12 cellular contexts compared by ENCODE assay signal in genomic region chr17:10062757-10063385, GRCh38.
DNase-seq lines count a peak whose midpoint lies in the region; ATAC-seq and TF ChIP-seq lines count a peak whose summit lies in the region.
"Had no signal": no experiment of that assay in that cellular context is flagged by ENCODE, and none has a peak within 500 bp of the region (broad histone marks: within the 10 kb centered on the region; RNA-seq: fewer than 3 reads in every experiment).

No MANE protein-coding gene starts in this region.

- H4K8ac ChIP-seq in mesenchymal stem cell (ENCODE audit: low read length), result peak overlapping the region; percentile 71

- H3K27me3 Mint-ChIP-seq in activated CD8-positive, alpha-beta T cell treated with anti-CD3 and anti-CD28 coated beads for 36 hours, result no peaks in the 10 kb centered on the region
- H3K27me3 Mint-ChIP-seq in activated CD8-positive, alpha-beta T cell treated with anti-CD3 and anti-CD28 coated beads, Interleukin-2, amount 10 ng/mL, durations not matched to agents 7 days and 5 days (ENCODE audit: low read depth), result peaks cover 2% of the 10 kb centered on the region
- no peaks in the 10 kb centered on the region; the same call in 1 of the 2 replicates for H3K27me3 Mint-ChIP-seq in WTC11 (ENCODE audit: low read depth)

- H2BK5ac ChIP-seq in mesenchymal stem cell (ENCODE audit: low read depth, low read length, poor library complexity, severe bottlenecking), result no peak overlapping the region

- no peak overlapping the region for H3K27ac ChIP-seq in mesenchymal stem cell (ENCODE audit: low read length, poor library complexity, severe bottlenecking)
- no peak overlapping the region for H3K27ac ChIP-seq in aorta (ENCODE audit: low read depth in 1 of 2, low read length in 2 of 2)

- CTCF ChIA-PET in activated CD8-positive, alpha-beta T cell treated with anti-CD3 and anti-CD28 coated beads for 36 hours (lab: Charles Lee), result interaction anchor here (1.1 kb wide), 1 partner anchor 164 kb away, joined by 3 read pairs; no protein-coding TSS in a partner anchor
- CTCF ChIA-PET in activated CD8-positive, alpha-beta T cell treated with anti-CD3 and anti-CD28 coated beads, Interleukin-2, amount 10 ng/mL, durations not matched to agents 7 days and 5 days (lab: Charles Lee), result no interaction called here
- CTCF ChIA-PET in WTC11 (lab: Charles Lee) (no interaction called here), HEK293T (lab: Yijun Ruan, JAX) (no interaction called here)

- no peak overlapping the region for H2BK12ac ChIP-seq in mesenchymal stem cell (ENCODE audit: low read length in 2 of 2)

- no peak overlapping the region for H2AK5ac ChIP-seq in mesenchymal stem cell (ENCODE audit: low read length, severe bottlenecking)

- H3K4me1 Mint-ChIP-seq in activated CD8-positive, alpha-beta T cell treated with anti-CD3 and anti-CD28 coated beads for 36 hours (ENCODE audit: low read depth), result peaks cover 18% of the 10 kb centered on the region
- peaks cover 14% of the 10 kb centered on the region for H3K4me1 Mint-ChIP-seq in activated CD8-positive, alpha-beta T cell treated with anti-CD3 and anti-CD28 coated beads, Interleukin-2, amount 10 ng/mL, durations not matched to agents 7 days and 5 days (ENCODE audit: low read depth)
- peaks cover 21% of the 10 kb centered on the region for H3K4me1 Mint-ChIP-seq in WTC11

- no peak overlapping the region for H2BK15ac ChIP-seq in mesenchymal stem cell (ENCODE audit: low read depth, poor library complexity, severe bottlenecking)

- H3K18ac ChIP-seq in mesenchymal stem cell (ENCODE audit: low read depth in 1 of 2, low read length in 2 of 2), result no peak overlapping the region

- peak; percentile 57 for ATAC-seq in activated CD8-positive, alpha-beta T cell treated with anti-CD3 and anti-CD28 coated beads for 36 hours
- no peak for ATAC-seq in activated CD8-positive, alpha-beta T cell treated with anti-CD3 and anti-CD28 coated beads, Interleukin-2, amount 10 ng/mL, durations not matched to agents 7 days and 5 days
- no peak for ATAC-seq in WTC11
- no peak for ATAC-seq in aorta (ENCODE audit: low FRiP score)
- ATAC-seq: HCT116 had no signal

- peak; percentile 35 for DNase-seq in activated CD8-positive, alpha-beta T cell treated with anti-CD3 and anti-CD28 coated beads for 36 hours
- DNase-seq in activated CD8-positive, alpha-beta T cell treated with anti-CD3 and anti-CD28 coated beads, Interleukin-2, amount 10 ng/mL, durations not matched to agents 7 days and 5 days, result no peak
- DNase-seq in WTC11 (ENCODE audit: low spot score) (no peak), mesenchymal stem cell (no peak), aorta (peak; percentile 66 to 68), HPDE6-E6E7 (ENCODE audit: extremely low spot score) (no peak), HEK293T (ENCODE audit: extremely low spot score) (no peak), AG20443 (ENCODE audit: low spot score) (no peak)
- DNase-seq: DMS79 treated with DMSO at 0.1 percent for 48 hours, NCI-H524 treated with DMSO at 0.1 percent for 48 hours, SW 1271 had no signal

- no peak overlapping the region for H3K9ac ChIP-seq in mesenchymal stem cell (ENCODE audit: low read length)

- WGBS in mesenchymal stem cell, result 96% methylated on average over 14 of the region's 14 CpGs
- 91 to 95% methylated on average over 14 of the region's 14 CpGs for WGBS in aorta, 2 donors

- H3K4ac ChIP-seq in mesenchymal stem cell (ENCODE audit: low read depth in 1 of 2, low read length in 2 of 2), result no peak overlapping the region

- H3K4me3 ChIP-seq in mesenchymal stem cell (ENCODE audit: insufficient read depth in 1 of 2, low read depth in 1 of 2, low read length in 2 of 2) (no peak overlapping the region), aorta (ENCODE audit: low read length in 2 of 2) (no peak overlapping the region)

- intact Hi-C loops in activated CD8-positive, alpha-beta T cell treated with anti-CD3 and anti-CD28 coated beads for 36 hours (cut with micrococcal nuclease), result no loop called here
- intact Hi-C loops in aorta (cut with DNase I), result no loop called here

- POLR2A ChIA-PET in activated CD8-positive, alpha-beta T cell treated with anti-CD3 and anti-CD28 coated beads for 36 hours (lab: Charles Lee), result interaction anchor here (1.0 to 1.2 kb wide), 2 partner anchors 10 to 11 kb away, joined by 3 read pairs; no protein-coding TSS in a partner anchor
- POLR2A ChIA-PET in activated CD8-positive, alpha-beta T cell treated with anti-CD3 and anti-CD28 coated beads, Interleukin-2, amount 10 ng/mL, durations not matched to agents 7 days and 5 days (lab: Charles Lee), result no interaction called here
- POLR2A ChIA-PET in WTC11 (lab: Charles Lee), result no interaction called here
- POLR2A ChIA-PET in HEK293T (lab: Yijun Ruan, JAX), result no interaction called here

- no peak for TF ChIP-seq CTCF in activated CD8-positive, alpha-beta T cell treated with anti-CD3 and anti-CD28 coated beads for 36 hours (IDR thresholded peaks at IDR 0.05)
- TF ChIP-seq CTCF in WTC11 (IDR thresholded peaks at IDR 0.05), result no peak

- peaks cover 5% of the 10 kb centered on the region for H3K9me3 Mint-ChIP-seq in activated CD8-positive, alpha-beta T cell treated with anti-CD3 and anti-CD28 coated beads for 36 hours
- peaks cover 8% of the 10 kb centered on the region for H3K9me3 Mint-ChIP-seq in activated CD8-positive, alpha-beta T cell treated with anti-CD3 and anti-CD28 coated beads, Interleukin-2, amount 10 ng/mL, durations not matched to agents 7 days and 5 days (ENCODE audit: insufficient read depth)
- peaks cover 15% of the 10 kb centered on the region for H3K9me3 Mint-ChIP-seq in WTC11

- no peak overlapping the region for H3K27ac Mint-ChIP-seq in activated CD8-positive, alpha-beta T cell treated with anti-CD3 and anti-CD28 coated beads for 36 hours
- no peak overlapping the region for H3K27ac Mint-ChIP-seq in activated CD8-positive, alpha-beta T cell treated with anti-CD3 and anti-CD28 coated beads, Interleukin-2, amount 10 ng/mL, durations not matched to agents 7 days and 5 days
- H3K27ac Mint-ChIP-seq in WTC11, result peak overlapping the region; percentile 41; the same call in 1 of the 2 replicates

- no peak overlapping the region for H4K91ac ChIP-seq in mesenchymal stem cell (ENCODE audit: low read length)

- H3K36me3 ChIP-seq in mesenchymal stem cell (ENCODE audit: control insufficient read depth in 1 of 2, insufficient read depth in 2 of 2, low read depth in 1 of 2, low read length in 2 of 2), result peaks cover 0 to 5% of the 10 kb centered on the region in 2 experiments
- no peaks in the 10 kb centered on the region for H3K36me3 ChIP-seq in aorta (ENCODE audit: control insufficient read depth in 1 of 2, insufficient read depth in 2 of 2, low read length in 1 of 2)

- no peak overlapping the region for H3K4me2 ChIP-seq in mesenchymal stem cell (ENCODE audit: low read length, poor library complexity, severe bottlenecking)

- H3K36me3 Mint-ChIP-seq in activated CD8-positive, alpha-beta T cell treated with anti-CD3 and anti-CD28 coated beads for 36 hours (ENCODE audit: low read depth), result no peaks in the 10 kb centered on the region
- no peaks in the 10 kb centered on the region for H3K36me3 Mint-ChIP-seq in activated CD8-positive, alpha-beta T cell treated with anti-CD3 and anti-CD28 coated beads, Interleukin-2, amount 10 ng/mL, durations not matched to agents 7 days and 5 days (ENCODE audit: low read depth)
- H3K36me3 Mint-ChIP-seq in WTC11, result peaks cover 6% of the 10 kb centered on the region

- peaks cover 5% of the 10 kb centered on the region for H3K9me3 ChIP-seq in mesenchymal stem cell (ENCODE audit: control insufficient read depth, low read length)
- H3K9me3 ChIP-seq in aorta (ENCODE audit: control insufficient read depth, low read length), result no peaks in the 10 kb centered on the region

- no peaks in the 10 kb centered on the region for H3K27me3 ChIP-seq in mesenchymal stem cell (ENCODE audit: control insufficient read depth in 1 of 2, insufficient read depth in 1 of 2, low read length in 2 of 2)
- H3K27me3 ChIP-seq in aorta (ENCODE audit: control insufficient read depth in 1 of 2, insufficient read depth in 2 of 2, low read length in 1 of 2), result no peaks in the 10 kb centered on the region

- no peak overlapping the region for H3K14ac ChIP-seq in mesenchymal stem cell (ENCODE audit: low read length in 2 of 2)

- peaks cover 8% of the 10 kb centered on the region for H3K4me1 ChIP-seq in mesenchymal stem cell (ENCODE audit: control insufficient read depth, insufficient read depth, low read depth, low read length)
- H3K4me1 ChIP-seq in aorta (ENCODE audit: control insufficient read depth in 1 of 2, insufficient read depth in 2 of 2, low read length in 2 of 2), result no peaks in the 10 kb centered on the region

- no peak overlapping the region for H3K23ac ChIP-seq in mesenchymal stem cell (ENCODE audit: low read length in 2 of 2)

- H3K79me1 ChIP-seq in mesenchymal stem cell (replicated peaks; ENCODE audit: low read length, poor library complexity, severe bottlenecking), result peaks cover 10% of the 10 kb centered on the region

- H2AFZ ChIP-seq in mesenchymal stem cell (ENCODE audit: low read depth, low read length), result no peak overlapping the region

- H2BK120ac ChIP-seq in mesenchymal stem cell (ENCODE audit: low read depth, low read length), result no peak overlapping the region

- H3K4me3 Mint-ChIP-seq in activated CD8-positive, alpha-beta T cell treated with anti-CD3 and anti-CD28 coated beads for 36 hours, result no peak overlapping the region
- H3K4me3 Mint-ChIP-seq in activated CD8-positive, alpha-beta T cell treated with anti-CD3 and anti-CD28 coated beads, Interleukin-2, amount 10 ng/mL, durations not matched to agents 7 days and 5 days, result no peak overlapping the region
- H3K4me3 Mint-ChIP-seq in WTC11, result no peak overlapping the region

TF ChIP-seq in WTC11, 78 proteins besides CTCF, POLR2A, EP300 and RAD21 (continues in another document):
- TF ChIP-seq GRHL2 (CRISPR knock-in tag; IDR thresholded peaks at IDR 0.05; ENCODE audit: insufficient replicate concordance, severe bottlenecking) (no peak), SOX15 (CRISPR knock-in tag; IDR thresholded peaks at IDR 0.05) (no peak), FOXP1 (CRISPR knock-in tag; IDR thresholded peaks at IDR 0.05; ENCODE audit: borderline replicate concordance) (no peak), ZBTB21 (CRISPR knock-in tag; IDR thresholded peaks at IDR 0.05; ENCODE audit: borderline replicate concordance) (no peak), NFATC4 (CRISPR knock-in tag; IDR thresholded peaks at IDR 0.05) (no peak), ZNF138 (CRISPR knock-in tag; conservative IDR thresholded peaks at IDR 0.05) (no peak)

TF ChIP-seq in HEK293T, 16 proteins besides CTCF, POLR2A, EP300 and RAD21 (continues in another document):
- TF ChIP-seq SP1 (IDR thresholded peaks at IDR 0.05), result no peak
- no peak for TF ChIP-seq PKNOX1 (IDR thresholded peaks at IDR 0.05)
- TF ChIP-seq ELF4 (IDR thresholded peaks at IDR 0.05), result no peak

Comparison
In these comparisons a context has a peak if more than half of its experiments do, and no peak if none do; other contexts are left out.
1. DNase-seq: peak in activated CD8-positive, alpha-beta T cell treated with anti-CD3 and anti-CD28 coated beads for 36 hours (single experiment) and aorta (2 of 2); none in activated CD8-positive, alpha-beta T cell treated with anti-CD3 and anti-CD28 coated beads, Interleukin-2, amount 10 ng/mL, durations not matched to agents 7 days and 5 days (single experiment), WTC11 (single experiment), mesenchymal stem cell (single experiment), HPDE6-E6E7 (single experiment), HEK293T (single experiment) and AG20443 (single experiment).